ENCODE assay signal across 8 cellular contexts in the genomic region with DNA sequence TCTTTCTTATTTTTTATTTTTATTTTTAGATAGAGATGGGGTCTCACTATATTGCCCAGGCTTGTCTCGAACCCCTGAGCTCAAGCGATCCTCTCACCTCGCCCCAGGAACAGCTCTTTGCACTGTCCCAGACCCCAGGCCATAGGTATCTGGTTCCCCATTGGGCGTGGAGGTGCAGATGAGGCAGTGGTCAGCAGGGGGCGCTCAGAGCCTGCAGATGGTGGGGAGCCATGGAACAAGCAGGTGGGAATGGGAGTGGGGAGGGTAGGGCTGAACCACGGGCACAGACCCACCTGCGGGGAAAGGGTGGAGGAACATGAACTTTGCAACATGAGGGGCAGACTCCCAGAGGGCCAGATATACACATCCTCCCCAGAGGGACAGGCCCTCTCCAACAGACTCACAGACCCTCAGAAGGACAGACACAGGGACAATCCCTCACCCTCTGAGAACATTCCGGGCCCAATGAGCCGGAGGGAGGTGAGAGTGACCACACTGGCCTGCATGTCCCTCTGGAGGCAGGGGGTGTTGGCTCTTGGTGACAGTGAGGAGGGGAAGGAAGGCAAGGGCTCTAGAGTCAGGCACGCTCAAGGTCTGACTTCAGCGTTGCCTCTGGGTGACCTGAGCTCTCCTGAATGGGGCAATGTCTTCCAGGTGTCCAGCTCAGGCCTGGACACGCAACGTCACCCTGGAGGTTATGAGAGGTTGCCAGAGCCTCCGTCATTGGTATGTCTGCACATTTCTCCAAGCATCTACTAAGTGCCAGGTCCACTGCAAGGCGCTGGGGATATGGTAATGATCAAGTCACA. TPM values are rescaled to one million over a fixed set of nuclear protein-coding genes. Genes with fewer than 3 reads are reported as not detected.
A peak's percentile ranks its signal among the peaks of the same experiment; 100 is the strongest.
DNase-seq lines count a peak whose midpoint lies in the region; ATAC-seq and TF ChIP-seq lines count a peak whose summit lies in the region.

No MANE protein-coding gene starts in this region.

- H3K27ac Mint-ChIP-seq in activated CD4-positive, alpha-beta memory T cell treated with anti-CD3 and anti-CD28 coated beads, Interleukin-2, amount 10 ng/mL, durations not matched to agents 7 days and 5 days: no peak overlapping the region

- DNase-seq in AG09309 (ENCODE audit: low read depth) (no peak), GM20000 (ENCODE audit: low spot score) (peak; percentile 83), NCI-H460 (ENCODE audit: extremely low read depth, low read depth) (peak; percentile 81), medulla oblongata (ENCODE audit: extremely low spot score) (peak; percentile 81)
- DNase-seq in activated CD4-positive, alpha-beta memory T cell treated with anti-CD3 and anti-CD28 coated beads, Interleukin-2, amount 10 ng/mL, durations not matched to agents 7 days and 5 days: peak; percentile 80
- peak; percentile 60 for DNase-seq in effector CD8-positive, alpha-beta T cell (lab: John Stamatoyannopoulos, UW)
- DNase-seq in stimulated activated CD8-positive, alpha-beta memory T cell treated with anti-CD3 and anti-CD28 coated beads, Interleukin-15, amount 100 ng/mL, for 48 hours (ENCODE audit: low read depth in 2 of 2): peak; percentile 30 to 47

- H3K4me3 Mint-ChIP-seq in activated CD4-positive, alpha-beta memory T cell treated with anti-CD3 and anti-CD28 coated beads, Interleukin-2, amount 10 ng/mL, durations not matched to agents 7 days and 5 days: no peak overlapping the region

- no peak overlapping the region for H3K4me3 ChIP-seq in AG09309 (ENCODE audit: control insufficient read depth, low read depth, low read length)

- H3K9me3 Mint-ChIP-seq in activated CD4-positive, alpha-beta memory T cell treated with anti-CD3 and anti-CD28 coated beads, Interleukin-2, amount 10 ng/mL, durations not matched to agents 7 days and 5 days: no peaks in the 10 kb centered on the region

- H3K27me3 Mint-ChIP-seq in activated CD4-positive, alpha-beta memory T cell treated with anti-CD3 and anti-CD28 coated beads, Interleukin-2, amount 10 ng/mL, durations not matched to agents 7 days and 5 days: no peaks in the 10 kb centered on the region

- TF ChIP-seq CTCF in AG09309 (IDR thresholded peaks at IDR 0.05; ENCODE audit: control insufficient read depth, insufficient read depth, low read depth, low read length, missing control alignments): peak; percentile 98
- TF ChIP-seq CTCF in GM20000 (IDR thresholded peaks at IDR 0.05; ENCODE audit: extremely low read depth, missing control alignments): peak; percentile 91

- POLR2A ChIA-PET in activated CD4-positive, alpha-beta memory T cell treated with anti-CD3 and anti-CD28 coated beads, Interleukin-2, amount 10 ng/mL, durations not matched to agents 7 days and 5 days (lab: Charles Lee): interaction anchor here (1.0 kb wide), 1 partner anchor 170 kb away, joined by 3 read pairs; no protein-coding TSS in a partner anchor

- H3K36me3 Mint-ChIP-seq in activated CD4-positive, alpha-beta memory T cell treated with anti-CD3 and anti-CD28 coated beads, Interleukin-2, amount 10 ng/mL, durations not matched to agents 7 days and 5 days (ENCODE audit: low read depth): no peaks in the 10 kb centered on the region

- H3K4me1 Mint-ChIP-seq in activated CD4-positive, alpha-beta memory T cell treated with anti-CD3 and anti-CD28 coated beads, Interleukin-2, amount 10 ng/mL, durations not matched to agents 7 days and 5 days: peaks cover 46% of the 10 kb centered on the region

- no peak for ATAC-seq in HG03457 (IDR thresholded peaks at IDR 0.05; ENCODE audit: unreplicated experiment)

- CTCF ChIA-PET in activated CD4-positive, alpha-beta memory T cell treated with anti-CD3 and anti-CD28 coated beads, Interleukin-2, amount 10 ng/mL, durations not matched to agents 7 days and 5 days (lab: Charles Lee): interaction anchor here (0.6 to 3.0 kb wide), 21 partner anchors 10 to 824 kb away, joined by 3 to 32 read pairs (median 4); no protein-coding TSS in a partner anchor

RNA-seq across cellular contexts. Expression of a gene that starts 34.9 kb away (rescaled TPM):
- total RNA-seq in NCI-H460 (2014; rRNA removed; shearing (Covaris generic)): 36.0 and 41.3 TPM in 2 replicates
- 10.6 and 17.5 TPM in 2 replicates for polyA plus RNA-seq in NCI-H460 (2014; cell fraction: nucleus; rRNA removed)
- not detected for total RNA-seq in activated CD4-positive, alpha-beta memory T cell treated with anti-CD3 and anti-CD28 coated beads, Interleukin-2, amount 10 ng/mL, durations not matched to agents 7 days and 5 days

Comparison
In these comparisons a context has a peak if more than half of its experiments do, and no peak if none do; other contexts are left out.
1. RNA of a gene that starts 34.9 kb away (total RNA-seq): 36.0 to 41.3 TPM in NCI-H460; not detected in activated CD4-positive, alpha-beta memory T cell treated with anti-CD3 and anti-CD28 coated beads, Interleukin-2, amount 10 ng/mL, durations not matched to agents 7 days and 5 days; every median in the first group is over 10 times any median in the second.